Comparison of ENCODE assay signal across 1 cellular context in genomic region chr16:56115817-56116576, GRCh38.
TF ChIP-seq lines count a peak whose summit lies in the region.

No MANE protein-coding gene starts in this region.

TF ChIP-seq in WTC11, 78 proteins besides CTCF, POLR2A, EP300 and RAD21 (continued from another document):
- no peak for TF ChIP-seq ZNF281 (CRISPR knock-in tag; IDR thresholded peaks at IDR 0.05)
- TF ChIP-seq ZNF671 (CRISPR knock-in tag; IDR thresholded peaks at IDR 0.05): no peak
- no peak for TF ChIP-seq RORB (CRISPR knock-in tag; IDR thresholded peaks at IDR 0.05)
- no peak for TF ChIP-seq IRF1 (CRISPR knock-in tag; IDR thresholded peaks at IDR 0.05)
TF ChIP-seq in WTC11: peak in this region for 0.
